1 cellular context compared by ENCODE assay signal in the genomic region with DNA sequence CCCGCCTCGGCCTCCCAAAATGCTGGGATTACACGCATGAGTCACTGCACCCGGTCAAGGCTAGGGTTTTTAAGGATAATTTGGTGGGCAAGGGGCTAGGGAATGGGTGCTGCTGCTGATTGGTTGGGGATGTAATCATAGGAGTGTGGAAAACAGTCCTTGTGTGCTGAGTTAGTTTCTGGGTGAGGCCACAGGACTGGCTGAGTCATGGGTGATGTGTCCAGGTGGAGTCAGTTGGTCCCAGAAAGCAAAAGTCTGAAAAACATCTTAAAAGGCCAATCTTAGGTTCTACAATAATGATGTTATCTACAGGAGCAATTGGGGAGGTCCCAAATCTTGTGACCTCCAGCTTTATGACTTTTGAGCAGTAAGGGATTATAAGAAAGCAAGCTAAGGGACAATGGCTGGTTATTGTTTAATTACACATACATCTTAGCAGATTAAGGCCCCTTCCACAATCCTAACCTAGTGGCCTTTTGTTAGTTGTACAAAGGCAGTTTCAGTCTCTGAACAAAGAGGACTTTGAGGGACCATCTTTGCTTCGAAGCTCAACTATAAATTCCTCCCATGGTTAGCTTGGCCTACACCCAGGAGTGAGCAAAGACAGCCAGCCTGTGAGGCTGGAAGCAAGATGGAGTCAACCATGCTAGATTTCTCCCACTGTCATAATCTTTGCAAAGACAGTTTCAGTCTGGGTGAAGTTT.
TF ChIP-seq lines count a peak whose summit lies in the region.

No MANE protein-coding gene starts in this region.

TF ChIP-seq in K562, 482 proteins besides CTCF, POLR2A, EP300 and RAD21:
- TF ChIP-seq SPI1 (IDR thresholded peaks at IDR 0.05; ENCODE audit: borderline replicate concordance, low read depth, low read length) (no peak), ZBED1 (IDR thresholded peaks at IDR 0.05) (no peak), TRIM24 (IDR thresholded peaks at IDR 0.05) (no peak)
- TF ChIP-seq, protein P1, sequence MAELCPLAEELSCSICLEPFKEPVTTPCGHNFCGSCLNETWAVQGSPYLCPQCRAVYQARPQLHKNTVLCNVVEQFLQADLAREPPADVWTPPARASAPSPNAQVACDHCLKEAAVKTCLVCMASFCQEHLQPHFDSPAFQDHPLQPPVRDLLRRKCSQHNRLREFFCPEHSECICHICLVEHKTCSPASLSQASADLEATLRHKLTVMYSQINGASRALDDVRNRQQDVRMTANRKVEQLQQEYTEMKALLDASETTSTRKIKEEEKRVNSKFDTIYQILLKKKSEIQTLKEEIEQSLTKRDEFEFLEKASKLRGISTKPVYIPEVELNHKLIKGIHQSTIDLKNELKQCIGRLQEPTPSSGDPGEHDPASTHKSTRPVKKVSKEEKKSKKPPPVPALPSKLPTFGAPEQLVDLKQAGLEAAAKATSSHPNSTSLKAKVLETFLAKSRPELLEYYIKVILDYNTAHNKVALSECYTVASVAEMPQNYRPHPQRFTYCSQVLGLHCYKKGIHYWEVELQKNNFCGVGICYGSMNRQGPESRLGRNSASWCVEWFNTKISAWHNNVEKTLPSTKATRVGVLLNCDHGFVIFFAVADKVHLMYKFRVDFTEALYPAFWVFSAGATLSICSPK (IDR thresholded peaks at IDR 0.05; ENCODE audit: borderline replicate concordance), result no peak
- TF ChIP-seq, protein P2, sequence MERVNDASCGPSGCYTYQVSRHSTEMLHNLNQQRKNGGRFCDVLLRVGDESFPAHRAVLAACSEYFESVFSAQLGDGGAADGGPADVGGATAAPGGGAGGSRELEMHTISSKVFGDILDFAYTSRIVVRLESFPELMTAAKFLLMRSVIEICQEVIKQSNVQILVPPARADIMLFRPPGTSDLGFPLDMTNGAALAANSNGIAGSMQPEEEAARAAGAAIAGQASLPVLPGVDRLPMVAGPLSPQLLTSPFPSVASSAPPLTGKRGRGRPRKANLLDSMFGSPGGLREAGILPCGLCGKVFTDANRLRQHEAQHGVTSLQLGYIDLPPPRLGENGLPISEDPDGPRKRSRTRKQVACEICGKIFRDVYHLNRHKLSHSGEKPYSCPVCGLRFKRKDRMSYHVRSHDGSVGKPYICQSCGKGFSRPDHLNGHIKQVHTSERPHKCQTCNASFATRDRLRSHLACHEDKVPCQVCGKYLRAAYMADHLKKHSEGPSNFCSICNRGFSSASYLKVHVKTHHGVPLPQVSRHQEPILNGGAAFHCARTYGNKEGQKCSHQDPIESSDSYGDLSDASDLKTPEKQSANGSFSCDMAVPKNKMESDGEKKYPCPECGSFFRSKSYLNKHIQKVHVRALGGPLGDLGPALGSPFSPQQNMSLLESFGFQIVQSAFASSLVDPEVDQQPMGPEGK (CRISPR knock-in tag; IDR thresholded peaks at IDR 0.05; ENCODE audit: borderline replicate concordance), result no peak
- TF ChIP-seq, protein P3, sequence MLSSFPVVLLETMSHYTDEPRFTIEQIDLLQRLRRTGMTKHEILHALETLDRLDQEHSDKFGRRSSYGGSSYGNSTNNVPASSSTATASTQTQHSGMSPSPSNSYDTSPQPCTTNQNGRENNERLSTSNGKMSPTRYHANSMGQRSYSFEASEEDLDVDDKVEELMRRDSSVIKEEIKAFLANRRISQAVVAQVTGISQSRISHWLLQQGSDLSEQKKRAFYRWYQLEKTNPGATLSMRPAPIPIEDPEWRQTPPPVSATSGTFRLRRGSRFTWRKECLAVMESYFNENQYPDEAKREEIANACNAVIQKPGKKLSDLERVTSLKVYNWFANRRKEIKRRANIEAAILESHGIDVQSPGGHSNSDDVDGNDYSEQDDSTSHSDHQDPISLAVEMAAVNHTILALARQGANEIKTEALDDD (IDR thresholded peaks at IDR 0.05), result no peak
- TF ChIP-seq, protein P4, sequence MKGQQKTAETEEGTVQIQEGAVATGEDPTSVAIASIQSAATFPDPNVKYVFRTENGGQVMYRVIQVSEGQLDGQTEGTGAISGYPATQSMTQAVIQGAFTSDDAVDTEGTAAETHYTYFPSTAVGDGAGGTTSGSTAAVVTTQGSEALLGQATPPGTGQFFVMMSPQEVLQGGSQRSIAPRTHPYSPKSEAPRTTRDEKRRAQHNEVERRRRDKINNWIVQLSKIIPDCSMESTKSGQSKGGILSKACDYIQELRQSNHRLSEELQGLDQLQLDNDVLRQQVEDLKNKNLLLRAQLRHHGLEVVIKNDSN (CRISPR knock-in tag; IDR thresholded peaks at IDR 0.05), result no peak
